22 cellular contexts compared by ENCODE assay signal in the genomic region with DNA sequence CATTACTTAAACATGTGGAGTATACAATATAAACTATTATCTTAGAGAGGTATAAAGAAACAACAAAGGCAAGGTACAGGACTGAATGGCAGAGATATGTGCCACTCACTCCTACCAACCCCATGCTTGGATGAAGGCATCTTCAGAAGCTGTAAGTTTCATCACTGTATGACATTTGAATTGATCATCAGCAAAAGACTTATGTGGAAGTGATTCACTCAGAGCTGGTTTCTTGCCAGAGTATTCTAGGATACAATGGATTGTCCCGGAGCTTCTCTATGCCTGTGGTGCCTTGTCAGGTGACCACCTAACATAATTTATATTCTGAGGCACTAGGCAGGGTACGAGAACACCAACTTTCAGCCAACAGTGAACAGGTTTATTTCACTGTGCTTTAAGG.
DNase-seq lines count a peak whose midpoint lies in the region; ATAC-seq and TF ChIP-seq lines count a peak whose summit lies in the region.
"Had no signal": no experiment of that assay in that cellular context is flagged by ENCODE, and none has a peak within 500 bp of the region (broad histone marks: within the 10 kb centered on the region; RNA-seq: fewer than 3 reads in every experiment).

No MANE protein-coding gene starts in this region.

- POLR2A ChIA-PET in RWPE1 (lab: Yijun Ruan, JAX; ENCODE audit: low non-redundant PET): no interaction called here

- H3K36me3 ChIP-seq in lower lobe of right lung: no peaks in the 10 kb centered on the region
- H3K36me3 ChIP-seq: BLaER1, SJSA1 had no signal

- H3K4me1 ChIP-seq in lower lobe of right lung: no peaks in the 10 kb centered on the region
- H3K4me1 ChIP-seq: BLaER1, Caco-2, SJSA1 had no signal

- CTCF ChIA-PET in RWPE1 (lab: Yijun Ruan, JAX): interaction anchor here (0.6 kb wide), 1 partner anchor 416 kb away, joined by 7 read pairs; no protein-coding TSS in a partner anchor

- no peak overlapping the region for H3K27ac ChIP-seq in RWPE1
- no peak overlapping the region for H3K27ac ChIP-seq in lower lobe of right lung
- H3K27ac ChIP-seq: BLaER1, KMS-11, SJSA1 had no signal

- intact Hi-C loops in lower lobe of right lung (cut with DNase I): no loop called here

- ATAC-seq in GM19463 (IDR thresholded peaks at IDR 0.05; ENCODE audit: unreplicated experiment): no peak
- no peak for ATAC-seq in lower lobe of right lung
- ATAC-seq: Right ventricle myocardium inferior had no signal

- H3K9me3 ChIP-seq in lower lobe of right lung: no peaks in the 10 kb centered on the region
- H3K9me3 ChIP-seq: BLaER1, Caco-2, SJSA1 had no signal

- H3K4me3 ChIP-seq in epithelial cell of proximal tubule (ENCODE audit: low read depth, low read length) (no peak overlapping the region), lower lobe of right lung (no peak overlapping the region)
- H3K4me3 ChIP-seq: BLaER1, SJSA1 had no signal

- no peaks in the 10 kb centered on the region for H3K27me3 ChIP-seq in lower lobe of right lung (ENCODE audit: low read depth)
- H3K27me3 ChIP-seq: SJSA1 had no signal

- TF ChIP-seq CTCF in RWPE1 (conservative IDR thresholded peaks at IDR 0.05; ENCODE audit: low read depth) (no peak), epithelial cell of proximal tubule (conservative IDR thresholded peaks at IDR 0.05; ENCODE audit: low read depth, low read length) (no peak), lower lobe of right lung (IDR thresholded peaks at IDR 0.05) (no peak)

- peak; percentile 29 for DNase-seq in HS-5 (ENCODE audit: low read depth)
- peak; percentile 2 for DNase-seq in RWPE1 (ENCODE audit: low spot score)
- DNase-seq in epithelial cell of proximal tubule (ENCODE audit: low read depth): peak; percentile 45
- DNase-seq in renal cortical epithelial cell (ENCODE audit: low read depth): peak; percentile 65
- DNase-seq in EL: no peak
- DNase-seq in lower lobe of right lung: no peak
- no peak for DNase-seq in GM19238 (ENCODE audit: insufficient read length, low spot score)
- DNase-seq: ACHN; Caco-2; CD4-positive, alpha-beta T cell; H7; HFFc6; IMR-90; MV-4-11; NCI-H1105 treated with DMSO at 0.1 percent for 48 hours; NCI-H2029 treated with DMSO at 0.1 percent for 48 hours; NCI-H2171 had no signal

Comparison
In these comparisons a context has a peak if more than half of its experiments do, and no peak if none do; other contexts are left out.
1. DNase-seq: peak in HS-5 (single experiment), RWPE1 (single experiment), epithelial cell of proximal tubule (single experiment) and renal cortical epithelial cell (single experiment); none in EL (single experiment), lower lobe of right lung (single experiment) and GM19238 (single experiment).